In the genomic region with DNA sequence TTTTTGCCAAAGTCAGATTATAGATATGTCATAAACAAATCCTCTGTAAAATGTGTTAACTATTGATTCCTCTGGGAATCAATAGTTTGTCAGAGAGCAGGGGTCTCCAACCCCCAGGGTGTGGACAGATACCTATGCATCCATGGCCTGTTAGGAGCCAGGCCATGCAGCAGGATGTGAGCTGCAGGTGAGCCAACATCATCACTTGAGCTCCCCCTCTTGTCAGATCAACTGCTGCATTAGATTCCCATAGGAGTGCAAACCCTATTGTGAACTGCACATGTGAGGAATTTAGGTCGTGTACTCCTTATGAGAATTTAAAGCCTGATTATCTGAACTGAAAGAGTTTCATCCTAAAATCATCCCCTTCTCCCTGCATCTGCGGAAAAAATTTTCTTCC, we compare ENCODE assay signal across 18 cellular contexts.
DNase-seq lines count a peak whose midpoint lies in the region; ATAC-seq and TF ChIP-seq lines count a peak whose summit lies in the region.
"Had no signal": no experiment of that assay in that cellular context is flagged by ENCODE, and none has a peak within 500 bp of the region (broad histone marks: within the 10 kb centered on the region; RNA-seq: fewer than 3 reads in every experiment).

No MANE protein-coding gene starts in this region.

- DNase-seq in NCI-H82 (lab: John Stamatoyannopoulos, UW) (peak; percentile 2), NCI-H82 treated with DMSO at 0.1 percent for 48 hours (lab: John Stamatoyannopoulos, UW; ENCODE audit: unreplicated experiment) (no peak), GM23338 (ENCODE audit: low spot score) (peak; percentile 28), RWPE2 (ENCODE audit: low spot score) (no peak), neural progenitor cell (ENCODE audit: low spot score) (no peak), NCI-H526 treated with DMSO at 0.1 percent for 48 hours (lab: John Stamatoyannopoulos, UW) (no peak)
- no peak for DNase-seq in activated naive CD8-positive, alpha-beta T cell treated with anti-CD3 and anti-CD28 coated beads for 36 hours
- DNase-seq: Calu3; CD4-positive, alpha-beta memory T cell; KBM-7; NCI-H1930; NCI-H2171 treated with DMSO at 0.1 percent for 48 hours; NCI-H446; NCI-H774; SJCRH30 had no signal

- peaks cover 15% of the 10 kb centered on the region for H3K9me3 Mint-ChIP-seq in GM23338
- H3K9me3 Mint-ChIP-seq in neural progenitor cell = peaks cover 11% of the 10 kb centered on the region
- peaks cover 19% of the 10 kb centered on the region for H3K9me3 Mint-ChIP-seq in activated naive CD8-positive, alpha-beta T cell treated with anti-CD3 and anti-CD28 coated beads for 36 hours

- H3K4me1 Mint-ChIP-seq in GM23338 (peaks cover 5% of the 10 kb centered on the region; the same call in 2 of the 3 replicates), neural progenitor cell (no peaks in the 10 kb centered on the region)
- H3K4me1 Mint-ChIP-seq in activated naive CD8-positive, alpha-beta T cell treated with anti-CD3 and anti-CD28 coated beads for 36 hours = no peaks in the 10 kb centered on the region
- H3K4me1 Mint-ChIP-seq: CD4-positive, alpha-beta memory T cell had no signal

- H3K27me3 ChIP-seq in GM23338 (ENCODE audit: insufficient read depth) = no peaks in the 10 kb centered on the region
- no peaks in the 10 kb centered on the region for H3K27me3 ChIP-seq in RWPE2 (ENCODE audit: insufficient read depth, poor library complexity, severe bottlenecking)
- H3K27me3 ChIP-seq in neural progenitor cell = no peaks in the 10 kb centered on the region
- H3K27me3 ChIP-seq: BLaER1, SJCRH30 had no signal

- no peak overlapping the region for H3K4me3 Mint-ChIP-seq in GM23338
- no peak overlapping the region for H3K4me3 Mint-ChIP-seq in neural progenitor cell
- no peak overlapping the region for H3K4me3 Mint-ChIP-seq in activated naive CD8-positive, alpha-beta T cell treated with anti-CD3 and anti-CD28 coated beads for 36 hours
- H3K4me3 Mint-ChIP-seq: CD4-positive, alpha-beta memory T cell had no signal

- H3K9ac ChIP-seq in neural progenitor cell = no peak overlapping the region
- H3K9ac ChIP-seq: BLaER1 had no signal

- H4K20me1 ChIP-seq in GM23338 (replicated peaks; ENCODE audit: insufficient read depth) (no peaks in the 10 kb centered on the region), neural progenitor cell (ENCODE audit: low read depth) (no peaks in the 10 kb centered on the region)
- H4K20me1 ChIP-seq: BLaER1 had no signal

- H3K9me3 ChIP-seq in RWPE2 (ENCODE audit: severe bottlenecking) = no peaks in the 10 kb centered on the region
- no peaks in the 10 kb centered on the region for H3K9me3 ChIP-seq in neural progenitor cell (ENCODE audit: low read depth)
- H3K9me3 ChIP-seq: A549, BLaER1, SJCRH30 had no signal

- H3K4me1 ChIP-seq in GM23338 (ENCODE audit: insufficient read depth) (no peaks in the 10 kb centered on the region), RWPE2 (ENCODE audit: insufficient read depth, poor library complexity, severe bottlenecking) (no peaks in the 10 kb centered on the region), neural progenitor cell (no peaks in the 10 kb centered on the region)
- H3K4me1 ChIP-seq: A549, BLaER1, SJCRH30 had no signal

- H3F3A ChIP-seq in GM23338 (replicated peaks; ENCODE audit: low read depth) (no peaks in the 10 kb centered on the region), neural progenitor cell (ENCODE audit: low read depth) (no peaks in the 10 kb centered on the region)

- H3K27ac ChIP-seq in GM23338 (ENCODE audit: low read depth) = no peak overlapping the region
- H3K27ac ChIP-seq in RWPE2 (ENCODE audit: poor library complexity, severe bottlenecking) = no peak overlapping the region
- no peak overlapping the region for H3K27ac ChIP-seq in neural progenitor cell
- H3K27ac ChIP-seq: A549, BLaER1, SJCRH30 had no signal

- peak; percentile 58 for ATAC-seq in GM23338
- ATAC-seq in RWPE2 (ENCODE audit: low read depth) = 0 out of 3 replicates have a peak, but pooled peaks have one; percentile 27
- no peak for ATAC-seq in HG03460 (IDR thresholded peaks at IDR 0.05; ENCODE audit: unreplicated experiment)
- ATAC-seq: A549 had no signal

- no peak overlapping the region for H3K27ac Mint-ChIP-seq in GM23338
- H3K27ac Mint-ChIP-seq in neural progenitor cell = no peak overlapping the region
- no peak overlapping the region for H3K27ac Mint-ChIP-seq in activated naive CD8-positive, alpha-beta T cell treated with anti-CD3 and anti-CD28 coated beads for 36 hours
- H3K27ac Mint-ChIP-seq: CD4-positive, alpha-beta memory T cell had no signal

- H3K4me3 ChIP-seq in GM23338 = no peak overlapping the region
- no peak overlapping the region for H3K4me3 ChIP-seq in RWPE2 (ENCODE audit: severe bottlenecking)
- no peak overlapping the region for H3K4me3 ChIP-seq in neural progenitor cell
- H3K4me3 ChIP-seq: A549, BLaER1, SJCRH30 had no signal

- H3K4me2 ChIP-seq in GM23338 (no peak overlapping the region), neural progenitor cell (no peak overlapping the region)
- H3K4me2 ChIP-seq: A549, BLaER1 had no signal

- H3K36me3 ChIP-seq in GM23338 (ENCODE audit: insufficient read depth) = no peaks in the 10 kb centered on the region
- H3K36me3 ChIP-seq in RWPE2 (ENCODE audit: low read depth) = no peaks in the 10 kb centered on the region
- no peaks in the 10 kb centered on the region for H3K36me3 ChIP-seq in neural progenitor cell
- H3K36me3 ChIP-seq: BLaER1, SJCRH30 had no signal

- H3K36me3 Mint-ChIP-seq in GM23338 (ENCODE audit: low read depth) (peaks cover 8% of the 10 kb centered on the region; the same call in 1 of the 3 replicates), neural progenitor cell (no peaks in the 10 kb centered on the region)
- no peaks in the 10 kb centered on the region for H3K36me3 Mint-ChIP-seq in activated naive CD8-positive, alpha-beta T cell treated with anti-CD3 and anti-CD28 coated beads for 36 hours
- H3K36me3 Mint-ChIP-seq: CD4-positive, alpha-beta memory T cell had no signal

- TF ChIP-seq CTCF in GM23338 (conservative IDR thresholded peaks at IDR 0.05; ENCODE audit: low read depth in 2 of 2) (peak; percentile 25 to 61; a peak in 2 of 4 replicates), RWPE2 (IDR thresholded peaks at IDR 0.05; ENCODE audit: poor library complexity, severe bottlenecking) (no peak), neural progenitor cell (IDR thresholded peaks at IDR 0.05) (peak; percentile 10)

- H2AFZ ChIP-seq in GM23338 (no peak overlapping the region; the same call in 1 of the 2 replicates), neural progenitor cell (replicated peaks) (no peak overlapping the region)

- peaks cover 14% of the 10 kb centered on the region; the same call in 1 of the 2 replicates for H3K9me2 ChIP-seq in GM23338 (ENCODE audit: insufficient read depth)

- H3K79me2 ChIP-seq in GM23338 (replicated peaks; ENCODE audit: insufficient read depth) = no peaks in the 10 kb centered on the region
- H3K79me2 ChIP-seq in neural progenitor cell (ENCODE audit: low read depth) = no peaks in the 10 kb centered on the region

- H3K27me3 Mint-ChIP-seq in GM23338 (ENCODE audit: insufficient read depth, low read depth, poor library complexity) (peaks cover 5% of the 10 kb centered on the region), neural progenitor cell (ENCODE audit: insufficient read depth, low read depth) (no peaks in the 10 kb centered on the region)
- H3K27me3 Mint-ChIP-seq in activated naive CD8-positive, alpha-beta T cell treated with anti-CD3 and anti-CD28 coated beads for 36 hours = no peaks in the 10 kb centered on the region
- H3K27me3 Mint-ChIP-seq: CD4-positive, alpha-beta memory T cell had no signal

TF ChIP-seq in GM23338, 12 proteins besides CTCF, POLR2A, EP300 and RAD21:
- TF ChIP-seq NANOG (IDR thresholded peaks at IDR 0.05; ENCODE audit: borderline replicate concordance) = no peak
- TF ChIP-seq, protein P1, sequence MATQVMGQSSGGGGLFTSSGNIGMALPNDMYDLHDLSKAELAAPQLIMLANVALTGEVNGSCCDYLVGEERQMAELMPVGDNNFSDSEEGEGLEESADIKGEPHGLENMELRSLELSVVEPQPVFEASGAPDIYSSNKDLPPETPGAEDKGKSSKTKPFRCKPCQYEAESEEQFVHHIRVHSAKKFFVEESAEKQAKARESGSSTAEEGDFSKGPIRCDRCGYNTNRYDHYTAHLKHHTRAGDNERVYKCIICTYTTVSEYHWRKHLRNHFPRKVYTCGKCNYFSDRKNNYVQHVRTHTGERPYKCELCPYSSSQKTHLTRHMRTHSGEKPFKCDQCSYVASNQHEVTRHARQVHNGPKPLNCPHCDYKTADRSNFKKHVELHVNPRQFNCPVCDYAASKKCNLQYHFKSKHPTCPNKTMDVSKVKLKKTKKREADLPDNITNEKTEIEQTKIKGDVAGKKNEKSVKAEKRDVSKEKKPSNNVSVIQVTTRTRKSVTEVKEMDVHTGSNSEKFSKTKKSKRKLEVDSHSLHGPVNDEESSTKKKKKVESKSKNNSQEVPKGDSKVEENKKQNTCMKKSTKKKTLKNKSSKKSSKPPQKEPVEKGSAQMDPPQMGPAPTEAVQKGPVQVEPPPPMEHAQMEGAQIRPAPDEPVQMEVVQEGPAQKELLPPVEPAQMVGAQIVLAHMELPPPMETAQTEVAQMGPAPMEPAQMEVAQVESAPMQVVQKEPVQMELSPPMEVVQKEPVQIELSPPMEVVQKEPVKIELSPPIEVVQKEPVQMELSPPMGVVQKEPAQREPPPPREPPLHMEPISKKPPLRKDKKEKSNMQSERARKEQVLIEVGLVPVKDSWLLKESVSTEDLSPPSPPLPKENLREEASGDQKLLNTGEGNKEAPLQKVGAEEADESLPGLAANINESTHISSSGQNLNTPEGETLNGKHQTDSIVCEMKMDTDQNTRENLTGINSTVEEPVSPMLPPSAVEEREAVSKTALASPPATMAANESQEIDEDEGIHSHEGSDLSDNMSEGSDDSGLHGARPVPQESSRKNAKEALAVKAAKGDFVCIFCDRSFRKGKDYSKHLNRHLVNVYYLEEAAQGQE (IDR thresholded peaks at IDR 0.05; ENCODE audit: unreplicated experiment) = no peak

Comparison
In these comparisons a context has a peak if more than half of its experiments do, and no peak if none do; other contexts are left out.
1. DNase-seq: peak in NCI-H82 (single experiment) and GM23338 (single experiment); none in NCI-H82 treated with DMSO at 0.1 percent for 48 hours (single experiment), RWPE2 (single experiment), neural progenitor cell (single experiment), activated naive CD8-positive, alpha-beta T cell treated with anti-CD3 and anti-CD28 coated beads for 36 hours (single experiment) and NCI-H526 treated with DMSO at 0.1 percent for 48 hours (single experiment).